14 cellular contexts compared by ENCODE assay signal in genomic region chr15:74367296-74367854, GRCh38. TPM values are rescaled to one million over a fixed set of nuclear protein-coding genes. Genes with fewer than 3 reads are reported as not detected.
DNase-seq lines count a peak whose midpoint lies in the region; ATAC-seq and TF ChIP-seq lines count a peak whose summit lies in the region.
"Had no signal": no experiment of that assay in that cellular context is flagged by ENCODE, and none has a peak within 500 bp of the region (broad histone marks: within the 10 kb centered on the region; RNA-seq: fewer than 3 reads in every experiment).

TSS of gene CYP11A1 (minus strand) at chr15:74367646. CDS start at chr15:74367585, 61 bp downstream.

- H3K9me3 Mint-ChIP-seq in GM23338 (no peaks in the 10 kb centered on the region), nephron progenitor cell (no peaks in the 10 kb centered on the region), endothelial cell (ENCODE audit: unreplicated experiment) (no peaks in the 10 kb centered on the region)
- H3K9me3 Mint-ChIP-seq: activated CD4-positive, alpha-beta memory T cell treated with anti-CD3 and anti-CD28 coated beads, Interleukin-2, amount 10 ng/mL, durations not matched to agents 7 days and 5 days; dendritic cell treated with granulocyte-macrophage colony-stimulating factor and Interleukin-4, amounts not matched to agents 40 ng/mL and 50 ng/mL, for 4 days; T-helper 2 cell treated with Interferon-gamma antibody and Interleukin-4, amounts not matched to agents 5 μg/mL and 100 μg/mL, for 36 hours had no signal

- 0 out of 2 replicates have a peak, but pooled peaks cover 5% of the 10 kb centered on the region for H3F3A ChIP-seq in GM23338 (replicated peaks; ENCODE audit: low read depth)

- H3K27me3 Mint-ChIP-seq in GM23338 (ENCODE audit: insufficient read depth, low read depth, poor library complexity) (peaks cover 22% of the 10 kb centered on the region), nephron progenitor cell (ENCODE audit: low read depth, poor library complexity) (peaks cover 17% of the 10 kb centered on the region), endothelial cell (ENCODE audit: unreplicated experiment) (peaks cover 3% of the 10 kb centered on the region)

- H3K4me3 Mint-ChIP-seq in GM23338 (peak within 1 kb of the TSS; percentile 42; the same call in 2 of the 3 replicates), nephron progenitor cell (peak within 1 kb of the TSS; percentile 67), endothelial cell (ENCODE audit: unreplicated experiment) (no peak within 1 kb of the TSS)

- H3K36me3 Mint-ChIP-seq in GM23338 (ENCODE audit: low read depth) (no peaks in the 10 kb centered on the region), nephron progenitor cell (ENCODE audit: low read depth) (no peaks in the 10 kb centered on the region), endothelial cell (ENCODE audit: low read depth, unreplicated experiment) (no peaks in the 10 kb centered on the region)

- H3K27me3 ChIP-seq in ACC112 (ENCODE audit: insufficient read depth, low read length), result no peaks in the 10 kb centered on the region; the same call in 1 of the 2 replicates
- peaks cover 40% of the 10 kb centered on the region for H3K27me3 ChIP-seq in GM23338 (ENCODE audit: insufficient read depth)
- H3K27me3 ChIP-seq in ascending aorta, result no peaks in the 10 kb centered on the region

- no peaks in the 10 kb centered on the region for H3K79me2 ChIP-seq in ACC112 (ENCODE audit: control insufficient read depth, insufficient read depth, low read length, unreplicated experiment)
- no peaks in the 10 kb centered on the region for H3K79me2 ChIP-seq in GM23338 (replicated peaks; ENCODE audit: insufficient read depth)

- peaks cover 19% of the 10 kb centered on the region for H3K4me1 Mint-ChIP-seq in GM23338
- H3K4me1 Mint-ChIP-seq in nephron progenitor cell, result peaks cover 34% of the 10 kb centered on the region
- H3K4me1 Mint-ChIP-seq in endothelial cell (ENCODE audit: unreplicated experiment), result peaks cover 15% of the 10 kb centered on the region

- H3K4me3 ChIP-seq in ACC112 (ENCODE audit: low read depth, low read length) (0 out of 2 replicates have a peak within 1 kb of the TSS, but pooled peaks have one; percentile 87), GM23338 (peak within 1 kb of the TSS; percentile 77; the same call in 1 of the 2 replicates), ascending aorta (peak within 1 kb of the TSS; percentile 69 to 74)
- H3K4me3 ChIP-seq: K562 had no signal

- H3K36me3 ChIP-seq in ACC112 (ENCODE audit: insufficient read depth, low read length) (no peaks in the 10 kb centered on the region), GM23338 (ENCODE audit: insufficient read depth) (no peaks in the 10 kb centered on the region), ascending aorta (no peaks in the 10 kb centered on the region)

- H2AFZ ChIP-seq in ACC112 (ENCODE audit: low read length, unreplicated experiment) (no peak within 1 kb of the TSS), GM23338 (no peak within 1 kb of the TSS)

- H3K27ac Mint-ChIP-seq in GM23338 (no peak within 1 kb of the TSS), nephron progenitor cell (no peak within 1 kb of the TSS), endothelial cell (ENCODE audit: unreplicated experiment) (no peak within 1 kb of the TSS)
- H3K27ac Mint-ChIP-seq: activated CD4-positive, alpha-beta memory T cell treated with anti-CD3 and anti-CD28 coated beads, Interleukin-2, amount 10 ng/mL, durations not matched to agents 7 days and 5 days; dendritic cell treated with granulocyte-macrophage colony-stimulating factor and Interleukin-4, amounts not matched to agents 40 ng/mL and 50 ng/mL, for 4 days; T-helper 2 cell treated with Interferon-gamma antibody and Interleukin-4, amounts not matched to agents 5 μg/mL and 100 μg/mL, for 36 hours had no signal

- ATAC-seq in GM23338 (no peak), HG03457 (IDR thresholded peaks at IDR 0.05; ENCODE audit: unreplicated experiment) (no peak)
- ATAC-seq: K562 had no signal

- H3K27ac ChIP-seq in ACC112 (ENCODE audit: low read depth, low read length) (no peak within 1 kb of the TSS), GM23338 (ENCODE audit: low read depth) (no peak within 1 kb of the TSS), ascending aorta (no peak within 1 kb of the TSS)

- intact Hi-C loops in ascending aorta (cut with DNase I), result no loop called here

- no peaks in the 10 kb centered on the region for H3K9me3 ChIP-seq in ascending aorta

- H3K9me2 ChIP-seq in GM23338 (ENCODE audit: insufficient read depth), result no peaks in the 10 kb centered on the region

- no peaks in the 10 kb centered on the region for H4K20me1 ChIP-seq in GM23338 (replicated peaks; ENCODE audit: insufficient read depth)

- no peak for DNase-seq in GM23338 (ENCODE audit: low spot score)
- DNase-seq in ascending aorta (ENCODE audit: low spot score in 2 of 2), result peak in 1 of 2 donors; percentile 55
- DNase-seq in nephron progenitor cell, result no peak
- DNase-seq in NCI-H2227 treated with DMSO at 0.1 percent for 48 hours (lab: John Stamatoyannopoulos, UW), result no peak
- DNase-seq in endothelial cell (ENCODE audit: low spot score), result no peak
- no peak for DNase-seq in NCI-H146 treated with DMSO at 0.1 percent for 48 hours (lab: John Stamatoyannopoulos, UW; ENCODE audit: unreplicated experiment)
- DNase-seq: activated CD4-positive, alpha-beta memory T cell treated with anti-CD3 and anti-CD28 coated beads, Interleukin-2, amount 10 ng/mL, durations not matched to agents 7 days and 5 days; DMS53; NCI-H1436 had no signal

- H3K4me1 ChIP-seq in ACC112 (ENCODE audit: control insufficient read depth, insufficient read depth, low read length, unreplicated experiment) (peaks cover 4% of the 10 kb centered on the region), GM23338 (ENCODE audit: insufficient read depth) (peaks cover 31% of the 10 kb centered on the region), ascending aorta (peaks cover 0 to 11% of the 10 kb centered on the region in 2 donors)

- TF ChIP-seq CTCF in GM23338 (conservative IDR thresholded peaks at IDR 0.05; ENCODE audit: low read depth in 2 of 2) (no peak), ascending aorta (IDR thresholded peaks at IDR 0.05) (no peak), nephron progenitor cell (IDR thresholded peaks at IDR 0.05) (no peak), endothelial cell (IDR thresholded peaks at IDR 0.05; ENCODE audit: unreplicated experiment) (no peak)

- H3K4me2 ChIP-seq in GM23338, result no peak within 1 kb of the TSS; the same call in 1 of the 2 replicates

TF ChIP-seq in GM23338, 12 proteins besides CTCF, POLR2A, EP300 and RAD21 (continues in another document):
- TF ChIP-seq, protein P1, sequence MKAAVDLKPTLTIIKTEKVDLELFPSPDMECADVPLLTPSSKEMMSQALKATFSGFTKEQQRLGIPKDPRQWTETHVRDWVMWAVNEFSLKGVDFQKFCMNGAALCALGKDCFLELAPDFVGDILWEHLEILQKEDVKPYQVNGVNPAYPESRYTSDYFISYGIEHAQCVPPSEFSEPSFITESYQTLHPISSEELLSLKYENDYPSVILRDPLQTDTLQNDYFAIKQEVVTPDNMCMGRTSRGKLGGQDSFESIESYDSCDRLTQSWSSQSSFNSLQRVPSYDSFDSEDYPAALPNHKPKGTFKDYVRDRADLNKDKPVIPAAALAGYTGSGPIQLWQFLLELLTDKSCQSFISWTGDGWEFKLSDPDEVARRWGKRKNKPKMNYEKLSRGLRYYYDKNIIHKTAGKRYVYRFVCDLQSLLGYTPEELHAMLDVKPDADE (IDR thresholded peaks at IDR 0.05), result no peak
- TF ChIP-seq STAT1 (IDR thresholded peaks at IDR 0.05; ENCODE audit: unreplicated experiment), result no peak
- no peak for TF ChIP-seq NANOG (IDR thresholded peaks at IDR 0.05; ENCODE audit: borderline replicate concordance)
- TF ChIP-seq ZNF114 (CRISPR knock-in tag; IDR thresholded peaks at IDR 0.05), result no peak

RNA-seq across cellular contexts. Expression of gene CYP11A1, which starts in this region (rescaled TPM):
- total RNA-seq in GM23338 (2014; rRNA removed; shearing (Covaris generic)), result 1.7 and 3.3 TPM in 2 replicates
- 1.2 and 1.9 TPM in 2 replicates for polyA plus RNA-seq in GM23338 (2016; fragmentation: Nextera tagmentation; extraction: Ambion mirVana)
- total RNA-seq in ascending aorta (62.4 TPM), endothelial cell (ENCODE audit: unreplicated experiment) (0.82 TPM)
- total RNA-seq: activated CD4-positive, alpha-beta memory T cell treated with anti-CD3 and anti-CD28 coated beads, Interleukin-2, amount 10 ng/mL, durations not matched to agents 7 days and 5 days had no signal

Comparison
In these comparisons a context has a peak if more than half of its experiments do, and no peak if none do; other contexts are left out.
1. RNA of gene CYP11A1 (total RNA-seq): 62.4 TPM in ascending aorta (single experiment); 1.7 to 3.3 TPM in GM23338 and 0.82 TPM in endothelial cell (single experiment); every median in the first group is over 10 times any median in the second.
2. Peak in every context shown above with its lines, with median percentiles within 50 percentile points of each other: H3K4me3 ChIP-seq.